ENCODE assay signal across 8 cellular contexts in the genomic region with DNA sequence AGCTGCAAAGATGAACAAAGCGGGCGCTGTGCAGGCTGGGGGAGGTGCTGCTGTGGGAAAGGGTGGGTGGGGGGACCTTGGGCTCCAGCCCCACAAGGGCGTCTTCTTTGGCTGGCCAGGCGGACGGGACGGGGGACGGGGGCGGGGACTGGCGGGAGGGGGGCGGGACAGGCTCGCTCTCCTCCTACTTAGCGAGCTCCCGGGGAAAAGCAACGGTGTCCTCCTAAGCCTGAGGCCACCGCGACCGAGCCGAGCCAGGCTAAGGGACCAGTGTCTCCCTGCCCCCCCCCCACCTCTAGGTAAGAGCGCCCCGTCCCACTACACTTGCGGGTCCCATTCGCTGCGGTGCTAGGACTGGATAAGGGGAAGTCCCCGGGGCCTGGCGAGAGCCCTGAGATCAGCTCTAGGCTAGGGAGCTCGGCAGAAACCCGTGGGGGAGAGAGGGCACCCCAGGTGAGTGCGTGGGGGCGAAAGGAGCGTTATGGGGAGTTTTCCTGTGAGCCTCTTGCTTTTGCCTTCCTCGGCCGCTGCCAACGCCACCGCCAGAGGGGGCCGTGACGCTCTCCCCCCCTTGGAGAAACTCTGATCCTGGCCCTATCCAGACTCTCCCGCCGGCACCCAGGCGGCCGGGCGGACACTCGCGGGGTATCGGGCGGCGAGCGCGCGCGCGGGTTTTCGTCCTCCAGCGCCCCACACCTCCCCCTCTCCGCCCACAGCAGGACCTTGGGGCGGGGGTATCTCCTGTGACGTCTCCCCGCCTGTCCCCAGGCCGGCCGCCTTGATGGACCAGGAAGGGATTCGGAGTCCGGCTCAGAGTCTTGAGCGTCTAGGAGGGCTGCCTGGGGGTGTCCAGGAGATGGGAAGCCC. TPM values are rescaled to one million over a fixed set of nuclear protein-coding genes. Genes with fewer than 3 reads are reported as not detected.
DNase-seq lines count a peak whose midpoint lies in the region; ATAC-seq and TF ChIP-seq lines count a peak whose summit lies in the region.

A gene (plus strand): TSS at position 215 of the 867 bp plus-strand sequence. CDS start 6,222 bp downstream, outside the sequence.

- peaks cover 0 to 13% of the 10 kb centered on the region in 2 donors for H3K27me3 Mint-ChIP-seq in T-cell

- H3K4me1 ChIP-seq in HUES48 (ENCODE audit: control insufficient read depth, insufficient read depth, low read length) = peaks cover 29% of the 10 kb centered on the region
- peaks cover 14 to 58% of the 10 kb centered on the region in 2 donors for H3K4me1 ChIP-seq in ascending aorta
- peaks cover 89% of the 10 kb centered on the region for H3K4me1 ChIP-seq in left ventricle myocardium inferior
- no peaks in the 10 kb centered on the region for H3K4me1 ChIP-seq in parathyroid adenoma

- DNase-seq in CD1c-positive myeloid dendritic cell (ENCODE audit: extremely low spot score) (peak; percentile 49), T-cell (peak in 30 of 34 experiments; percentile 13 to 54 (median 32)), ascending aorta (ENCODE audit: low spot score in 2 of 2) (peak in 1 of 2 donors; percentile 83), left ventricle myocardium inferior (peak; percentile 82)

- H3K36me3 ChIP-seq in HUES48 (ENCODE audit: control insufficient read depth, insufficient read depth, low read length) = peaks cover 1% of the 10 kb centered on the region; the same call in 1 of the 2 replicates
- peaks cover 4 to 8% of the 10 kb centered on the region in 2 donors for H3K36me3 ChIP-seq in ascending aorta
- peaks cover 8% of the 10 kb centered on the region for H3K36me3 ChIP-seq in left ventricle myocardium inferior
- no peaks in the 10 kb centered on the region for H3K36me3 ChIP-seq in parathyroid adenoma (ENCODE audit: control insufficient read depth, insufficient read depth, low read length)

- H3K36me3 Mint-ChIP-seq in T-cell = peaks cover 3% of the 10 kb centered on the region

- H3K27ac ChIP-seq in HUES48 (ENCODE audit: low read depth, low read length) (no peak within 1 kb of the TSS), ascending aorta (peak within 1 kb of the TSS; percentile 94 to 99), left ventricle myocardium inferior (replicated peaks) (peak within 1 kb of the TSS; percentile 93), parathyroid adenoma (peak within 1 kb of the TSS; percentile 57)

- H3K9me3 ChIP-seq in HUES48 (ENCODE audit: control insufficient read depth, insufficient read depth, low read length) = no peaks in the 10 kb centered on the region
- no peaks in the 10 kb centered on the region for H3K9me3 ChIP-seq in ascending aorta
- H3K9me3 ChIP-seq in left ventricle myocardium inferior (replicated peaks) = no peaks in the 10 kb centered on the region
- H3K9me3 ChIP-seq in parathyroid adenoma (ENCODE audit: control insufficient read depth, low read length) = no peaks in the 10 kb centered on the region

- H3K4me3 Mint-ChIP-seq in T-cell = peak within 1 kb of the TSS; percentile 76 to 84 (median 83)

- H3K9ac ChIP-seq in HUES48 (ENCODE audit: low read depth, low read length) (no peak within 1 kb of the TSS), parathyroid adenoma (no peak within 1 kb of the TSS)

- no peaks in the 10 kb centered on the region for H3K9me3 Mint-ChIP-seq in T-cell

- peak within 1 kb of the TSS; percentile 75 for H2AFZ ChIP-seq in parathyroid adenoma

- H3K27me3 ChIP-seq in HUES48 (ENCODE audit: control insufficient read depth, insufficient read depth, low read length) (peaks cover 82% of the 10 kb centered on the region), ascending aorta (no peaks in the 10 kb centered on the region), left ventricle myocardium inferior (ENCODE audit: low read depth) (no peaks in the 10 kb centered on the region), parathyroid adenoma (ENCODE audit: control insufficient read depth, insufficient read depth, low read length) (no peaks in the 10 kb centered on the region)

- H3K79me2 ChIP-seq in parathyroid adenoma = no peaks in the 10 kb centered on the region

- H3K27ac Mint-ChIP-seq in T-cell = peak within 1 kb of the TSS in 1 of 2 donors; percentile 74

- intact Hi-C loops in ascending aorta (cut with DNase I) (loop anchor here (1.0 to 2.0 kb wide), 4 partner anchors 14 to 51 kb away; a partner anchor contains a TSS), left ventricle myocardium inferior (cut with micrococcal nuclease) (no loop called here)

- H3K4me1 Mint-ChIP-seq in T-cell = peaks cover 20 to 31% (median 25%) of the 10 kb centered on the region in 3 donors

- POLR2A ChIA-PET in T-cell (lab: Charles Lee) = interaction anchor here (0.6 kb wide), 2 partner anchors 83 to 264 kb away, joined by 3 read pairs; no protein-coding TSS in a partner anchor

- ATAC-seq in T-cell (replicated peaks in 1 of 4) (peak; percentile 4 to 15 (median 8)), HG03175 (IDR thresholded peaks at IDR 0.05; ENCODE audit: unreplicated experiment) (no peak), HG02938 (IDR thresholded peaks at IDR 0.05; ENCODE audit: unreplicated experiment) (no peak)

- H3K4me2 ChIP-seq in parathyroid adenoma (ENCODE audit: low read length) = peak within 1 kb of the TSS; percentile 54

- peak within 1 kb of the TSS; percentile 61 for H3K4me3 ChIP-seq in HUES48 (ENCODE audit: low read depth, low read length)
- H3K4me3 ChIP-seq in ascending aorta = peak within 1 kb of the TSS; percentile 77
- peak within 1 kb of the TSS; percentile 79 for H3K4me3 ChIP-seq in left ventricle myocardium inferior
- peak within 1 kb of the TSS; percentile 46 for H3K4me3 ChIP-seq in parathyroid adenoma (ENCODE audit: low read depth, low read length)

- TF ChIP-seq CTCF in ascending aorta (IDR thresholded peaks at IDR 0.05) = peak; percentile 24 to 66 (median 50)
- TF ChIP-seq CTCF in left ventricle myocardium inferior (IDR thresholded peaks at IDR 0.05; ENCODE audit: borderline replicate concordance) = peak; percentile 65
- TF ChIP-seq CTCF in parathyroid adenoma (IDR thresholded peaks at IDR 0.05) = peak; percentile 47

- CTCF ChIA-PET in T-cell (lab: Charles Lee) = interaction anchor here (0.6 to 4.1 kb wide), 3 partner anchors 13 to 60 kb away, joined by 3 to 31 read pairs (median 5); no protein-coding TSS in a partner anchor

RNA-seq across cellular contexts. Expression of the gene that starts here (rescaled TPM):
- 1 to 10 TPM; 1.8 to 7.8 (median 4.0) TPM for total RNA-seq in T-cell
- 200 TPM for total RNA-seq in ascending aorta
- 102 TPM for total RNA-seq in left ventricle myocardium inferior

Comparison
In these comparisons a context has a peak if more than half of its experiments do, and no peak if none do; other contexts are left out.
1. RNA of the gene that starts here (total RNA-seq): 200 TPM in ascending aorta (single experiment) and 102 TPM in left ventricle myocardium inferior (single experiment); 1.8 to 7.8 TPM in T-cell; every median in the first group is over 10 times any median in the second.
2. ATAC-seq: peak in T-cell (4 of 4); none in HG03175 (single experiment) and HG02938 (single experiment).
3. Peak in every context shown above with its lines, with median percentiles within 50 percentile points of each other: H3K4me3 ChIP-seq and CTCF ChIP-seq.